Comparison of ENCODE assay signal across 1 cellular context in the genomic region with DNA sequence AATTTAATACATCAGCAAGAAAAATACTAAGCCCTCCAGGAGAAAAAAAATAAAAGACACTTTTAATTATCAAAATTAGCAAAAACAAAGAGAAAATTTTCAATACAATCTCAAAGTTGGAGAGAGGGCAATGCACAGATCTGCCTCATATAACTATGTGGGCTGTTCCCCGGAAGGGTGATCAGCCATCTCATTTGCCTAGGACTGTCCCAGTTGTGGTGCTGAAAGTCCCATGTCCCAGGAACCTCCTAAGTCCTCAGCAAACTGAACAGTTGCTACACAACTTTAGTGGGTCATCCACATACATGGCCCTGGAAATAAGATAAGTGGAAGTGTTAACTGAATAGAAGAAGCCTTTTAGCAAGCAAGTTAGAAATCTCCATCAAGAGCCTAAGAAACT.
TF ChIP-seq lines count a peak whose summit lies in the region.

No MANE protein-coding gene starts in this region.

TF ChIP-seq in GM23338, 12 proteins besides CTCF, POLR2A, EP300 and RAD21 (continued from another document):
- TF ChIP-seq ZNF462 (CRISPR knock-in tag; IDR thresholded peaks at IDR 0.05) = no peak
- no peak for TF ChIP-seq CREB1 (CRISPR knock-in tag; IDR thresholded peaks at IDR 0.05; ENCODE audit: low read depth)
TF ChIP-seq in GM23338: peak in this region for 0.
